ENCODE assay signal across 9 cellular contexts in the genomic region with DNA sequence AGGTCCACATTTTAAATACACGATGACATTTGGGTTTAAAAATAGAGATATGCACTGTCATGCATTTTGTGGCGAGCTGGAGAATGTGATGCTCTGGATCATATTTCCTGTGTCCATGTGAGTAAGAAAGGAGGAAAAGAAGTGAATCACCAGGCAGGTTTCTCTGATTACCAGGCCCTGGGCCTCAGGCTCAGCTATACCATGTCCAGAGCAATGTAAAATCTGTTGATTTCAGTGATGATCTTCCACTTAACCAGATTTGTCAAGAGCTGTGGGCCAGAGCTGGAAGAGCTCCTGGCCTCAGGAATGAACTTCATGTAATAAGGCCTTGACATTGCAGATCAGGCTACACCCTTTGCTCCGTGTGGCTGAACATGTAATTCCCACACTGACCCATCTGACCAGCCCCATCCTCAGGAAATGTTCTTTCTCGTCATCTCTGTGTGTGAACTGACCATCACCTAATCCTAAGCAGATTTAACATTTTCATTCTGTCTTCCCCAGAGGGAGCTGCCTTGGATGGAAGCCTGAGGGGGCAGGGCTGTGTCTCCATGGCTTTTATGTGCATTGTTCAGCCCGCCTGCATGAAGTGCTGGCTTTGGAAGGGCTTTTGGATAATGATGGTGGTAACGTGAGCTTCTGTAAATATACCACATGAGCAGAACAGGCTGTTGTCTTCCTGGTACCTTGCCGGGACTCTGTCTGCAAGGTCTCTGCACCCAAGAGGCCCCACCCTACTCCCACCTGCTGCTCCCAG. TPM values are rescaled to one million over a fixed set of nuclear protein-coding genes. Genes with fewer than 3 reads are reported as not detected.
A peak's percentile ranks its signal among the peaks of the same experiment; 100 is the strongest.
DNase-seq lines count a peak whose midpoint lies in the region; ATAC-seq lines count a peak whose summit lies in the region.
"Had no signal": no experiment of that assay in that cellular context is flagged by ENCODE, and none has a peak within 500 bp of the region (broad histone marks: within the 10 kb centered on the region; RNA-seq: fewer than 3 reads in every experiment).

No MANE protein-coding gene starts in this region.

- intact Hi-C loops in posterior vena cava (cut with DNase I), result no loop called here

- DNase-seq in HPDE6-E6E7 (ENCODE audit: extremely low spot score) (peak; percentile 84), NCI-H748 (lab: John Stamatoyannopoulos, UW; ENCODE audit: unreplicated experiment) (peak; percentile 93), fibroblast of gingiva (ENCODE audit: low read depth) (peak; percentile 100), smooth muscle cell of the brain vasculature (ENCODE audit: low read depth, low spot score) (peak; percentile 65), posterior vena cava (ENCODE audit: low spot score) (no peak), NOMO-1 treated with DMSO at 0.1 percent for 48 hours (lab: John Stamatoyannopoulos, UW; ENCODE audit: unreplicated experiment) (no peak), GF-D8 (lab: John Stamatoyannopoulos, UW) (no peak)
- DNase-seq: NCI-H524 treated with DMSO at 0.1 percent for 48 hours had no signal

- ATAC-seq in GM21825 (IDR thresholded peaks at IDR 0.05; ENCODE audit: unreplicated experiment), result no peak

RNA-seq across cellular contexts. Expression of a gene that starts 54.5 kb away (rescaled TPM):
- total RNA-seq in posterior vena cava, result 1 to 10 TPM; 3.7 to 5.1 TPM

Comparison
In these comparisons a context has a peak if more than half of its experiments do, and no peak if none do; other contexts are left out.
1. DNase-seq: peak in HPDE6-E6E7 (single experiment), NCI-H748 (single experiment), fibroblast of gingiva (single experiment) and smooth muscle cell of the brain vasculature (single experiment); none in posterior vena cava (single experiment), NOMO-1 treated with DMSO at 0.1 percent for 48 hours (single experiment) and GF-D8 (single experiment).